Comparison of ENCODE assay signal across 1 cellular context in the genomic region with DNA sequence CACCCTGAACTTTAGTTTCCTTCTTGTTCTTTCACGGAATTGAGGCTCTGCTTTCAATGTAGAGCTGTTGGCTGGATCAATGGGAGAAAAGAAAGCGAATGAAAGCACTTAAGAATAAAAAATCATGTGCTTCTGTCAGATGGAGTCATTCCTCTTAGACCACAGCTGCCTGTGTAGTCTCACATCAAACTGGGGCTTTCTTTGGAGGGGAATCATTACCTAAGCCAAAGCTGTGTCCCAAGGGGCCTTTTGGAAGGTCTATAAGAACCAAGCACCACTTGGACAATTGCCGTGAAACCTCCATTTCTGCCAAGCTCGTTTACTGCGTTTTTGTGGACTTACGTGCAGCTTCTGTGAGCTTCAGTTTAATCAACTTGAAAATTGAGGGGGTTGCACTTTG.
TF ChIP-seq lines count a peak whose summit lies in the region.

No MANE protein-coding gene starts in this region.

TF ChIP-seq in HepG2, 621 proteins besides CTCF, POLR2A, EP300 and RAD21:
- no peak for TF ChIP-seq SRF (IDR thresholded peaks at IDR 0.05; ENCODE audit: low read depth, low read length)
- no peak for TF ChIP-seq ZNF850 (CRISPR knock-in tag; conservative IDR thresholded peaks at IDR 0.05)
- no peak for TF ChIP-seq BHLHE40 (IDR thresholded peaks at IDR 0.05; ENCODE audit: low read length)
- TF ChIP-seq MXI1 (IDR thresholded peaks at IDR 0.05; ENCODE audit: borderline replicate concordance, low read depth, low read length), result no peak
